ENCODE assay signal across 23 cellular contexts in the genomic region with DNA sequence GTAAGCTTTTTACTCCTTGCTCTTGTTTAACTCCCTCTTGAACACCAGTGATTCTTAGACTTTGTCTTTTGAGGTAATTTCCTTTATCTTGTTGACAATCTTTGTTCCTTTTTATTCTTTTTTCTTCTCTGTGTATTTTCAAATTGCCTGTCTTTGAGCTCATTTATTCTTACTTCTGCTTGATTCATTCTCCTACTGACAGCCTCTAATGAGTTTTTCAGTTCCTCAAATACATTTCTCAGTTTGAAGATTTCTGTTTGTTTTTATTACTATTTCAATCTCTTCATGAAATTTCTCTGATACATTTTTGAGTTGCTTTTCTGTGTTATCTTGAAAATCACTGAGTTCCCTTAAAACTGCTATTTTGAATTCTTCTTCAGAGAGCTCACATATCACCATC.
A peak's percentile ranks its signal among the peaks of the same experiment; 100 is the strongest.
DNase-seq lines count a peak whose midpoint lies in the region; ATAC-seq, FAIRE-seq and TF ChIP-seq lines count a peak whose summit lies in the region.
"Had no signal": no experiment of that assay in that cellular context is flagged by ENCODE, and none has a peak within 500 bp of the region (broad histone marks: within the 10 kb centered on the region; RNA-seq: fewer than 3 reads in every experiment).

No MANE protein-coding gene starts in this region.

- TF ChIP-seq EP300 in gastroesophageal sphincter (IDR thresholded peaks at IDR 0.05): no peak

- H3K27me3 ChIP-seq in OCI-LY3 (ENCODE audit: low read depth, low read length) (peaks cover 30% of the 10 kb centered on the region), gastroesophageal sphincter (peaks cover 8% of the 10 kb centered on the region)
- H3K27me3 ChIP-seq: Peyer's patch had no signal

- DNase-seq in GM12892 (ENCODE audit: insufficient read length): no peak
- DNase-seq in kidney: no peak
- no peak for DNase-seq in CD1c-positive myeloid dendritic cell (ENCODE audit: extremely low spot score)
- no peak for DNase-seq in NCI-H510A treated with DMSO at 0.1 percent for 48 hours (lab: John Stamatoyannopoulos, UW)
- DNase-seq: C1 segment of cervical spinal cord; Caco-2; CD8-positive, alpha-beta T cell; GM23248; H7; NCI-H2029; NCI-H446 treated with DMSO at 0.1 percent for 48 hours; NCI-H526 treated with DMSO at 0.1 percent for 48 hours; OCI-M1; Peyer's patch; SIG-M5; SW 1271 had no signal

- TF ChIP-seq POLR2A in GM12892 (IDR thresholded peaks at IDR 0.05; ENCODE audit: low read depth, low read length) (no peak), gastroesophageal sphincter (IDR thresholded peaks at IDR 0.05) (no peak)

- TF ChIP-seq CTCF in OCI-LY3 (IDR thresholded peaks at IDR 0.05; ENCODE audit: low read depth, low read length): no peak
- no peak for TF ChIP-seq CTCF in kidney (IDR thresholded peaks at IDR 0.05; ENCODE audit: borderline replicate concordance, extremely low read depth, insufficient read depth)
- TF ChIP-seq CTCF in gastroesophageal sphincter (IDR thresholded peaks at IDR 0.05): no peak

- no peaks in the 10 kb centered on the region for H3K36me3 ChIP-seq in OCI-LY3 (replicated peaks; ENCODE audit: low read depth, low read length)
- no peaks in the 10 kb centered on the region for H3K36me3 ChIP-seq in kidney (ENCODE audit: control insufficient read depth in 1 of 2, insufficient read depth in 2 of 2, low read length in 2 of 2)
- no peaks in the 10 kb centered on the region for H3K36me3 ChIP-seq in gastroesophageal sphincter
- H3K36me3 ChIP-seq: Peyer's patch had no signal

- no peaks in the 10 kb centered on the region for H3K79me2 ChIP-seq in OCI-LY3 (ENCODE audit: low read length)

- H3K4me1 ChIP-seq in OCI-LY3 (ENCODE audit: low read length): peaks cover 11% of the 10 kb centered on the region
- H3K4me1 ChIP-seq in kidney (ENCODE audit: control insufficient read depth in 1 of 2, insufficient read depth in 1 of 2, low read depth in 1 of 2, low read length in 2 of 2): no peaks in the 10 kb centered on the region
- H3K4me1 ChIP-seq in gastroesophageal sphincter: no peaks in the 10 kb centered on the region
- H3K4me1 ChIP-seq: Caco-2, Peyer's patch had no signal

- peak; percentile 53 for FAIRE-seq in GM12892 (lab: Jason Lieb, UNC)
- no peak for FAIRE-seq in kidney (lab: Jason Lieb, UNC)
- FAIRE-seq: G401.6, GM19239 had no signal

- peak; percentile 47 for ATAC-seq in GM18867 (IDR thresholded peaks at IDR 0.05; ENCODE audit: unreplicated experiment)
- ATAC-seq in HG03159 (IDR thresholded peaks at IDR 0.05; ENCODE audit: unreplicated experiment): peak; percentile 62
- no peak for ATAC-seq in gastroesophageal sphincter
- ATAC-seq: CD8-positive, alpha-beta T cell had no signal

- 0 out of 2 replicates have a peak overlapping the region, but pooled peaks have one; percentile 0 for H3K4me2 ChIP-seq in OCI-LY3 (ENCODE audit: low read length)

- H2AFZ ChIP-seq in OCI-LY3 (ENCODE audit: low read depth, low read length): no peak overlapping the region
- H2AFZ ChIP-seq: GM23248 had no signal

- H3K27ac ChIP-seq in OCI-LY3 (ENCODE audit: low read length) (0 out of 2 replicates have a peak overlapping the region, but pooled peaks have one; percentile 3), kidney (ENCODE audit: low read depth in 2 of 2, low read length in 2 of 2) (no peak overlapping the region), gastroesophageal sphincter (no peak overlapping the region)
- H3K27ac ChIP-seq: GM23248, Peyer's patch, SK-N-MC had no signal

- no peak overlapping the region for H3K9ac ChIP-seq in OCI-LY3 (ENCODE audit: low read length)
- H3K9ac ChIP-seq in kidney (ENCODE audit: low read length in 2 of 2): no peak overlapping the region
- H3K9ac ChIP-seq: GM23248 had no signal

- H3K4me3 ChIP-seq in OCI-LY3 (ENCODE audit: low read length) (no peak overlapping the region), kidney (ENCODE audit: low read length in 2 of 2) (no peak overlapping the region), gastroesophageal sphincter (no peak overlapping the region)
- H3K4me3 ChIP-seq: GM23248, Peyer's patch, SK-N-MC had no signal

- H3K9me3 ChIP-seq in OCI-LY3 (ENCODE audit: insufficient read depth, low read length) (peaks cover 16% of the 10 kb centered on the region), kidney (ENCODE audit: control insufficient read depth in 1 of 2, low read length in 2 of 2) (peaks cover 0 to 12% of the 10 kb centered on the region in 2 donors), gastroesophageal sphincter (peaks cover 0 to 26% (median 0%) of the 10 kb centered on the region in 3 donors)
- H3K9me3 ChIP-seq: Peyer's patch had no signal

- intact Hi-C loops in kidney (cut with DNase I): no loop called here

- no peaks in the 10 kb centered on the region for H4K20me1 ChIP-seq in OCI-LY3 (ENCODE audit: insufficient read depth, low read length)
